ENCODE assay signal across 8 cellular contexts in genomic region chr2:190088917-190089316, GRCh38. TPM values are rescaled to one million over a fixed set of nuclear protein-coding genes. Genes with fewer than 3 reads are reported as not detected.
DNase-seq lines count a peak whose midpoint lies in the region; ATAC-seq lines count a peak whose summit lies in the region.

No MANE protein-coding gene starts in this region.

- peak; percentile 72 for DNase-seq in DMS53 treated with DMSO at 0.1 percent for 48 hours (lab: John Stamatoyannopoulos, UW; ENCODE audit: unreplicated experiment)
- peak; percentile 52 for DNase-seq in MV-4-11 (lab: John Stamatoyannopoulos, UW)
- peak; percentile 22 for DNase-seq in SKM-1 (lab: John Stamatoyannopoulos, UW; ENCODE audit: unreplicated experiment)
- DNase-seq in caudate nucleus (lab: John Stamatoyannopoulos, UW) = peak in 30 of 61 donors; percentile 0 to 73 (median 24)
- peak in 1 of 2 donors; percentile 55 for DNase-seq in left colon
- DNase-seq in stimulated activated CD8-positive, alpha-beta memory T cell treated with anti-CD3 and anti-CD28 coated beads, Interleukin-4, amount 100 ng/mL, for 48 hours = peak; percentile 49

- ATAC-seq in GM21526 (IDR thresholded peaks at IDR 0.05; ENCODE audit: low FRiP score, unreplicated experiment) (peak; percentile 72), left colon (peak; percentile 83), GM19397 (IDR thresholded peaks at IDR 0.05; ENCODE audit: unreplicated experiment) (no peak)

- H3K27ac ChIP-seq in caudate nucleus (ENCODE audit: low read depth, low read length) = peak overlapping the region; percentile 20

- intact Hi-C loops in left colon (cut with DNase I, micrococcal nuclease) = loop anchor here (10.0 kb wide), 3 partner anchors 186 to 416 kb away; no protein-coding TSS in a partner anchor

RNA-seq across cellular contexts. Expression of gene MSTN, which starts 26.4 kb away (rescaled TPM):
- under 1 TPM; 0.09 to 0.17 TPM for total RNA-seq in left colon
